13 cellular contexts compared by ENCODE assay signal in genomic region chr3:174002543-174002942, GRCh38.
DNase-seq lines count a peak whose midpoint lies in the region; ATAC-seq and TF ChIP-seq lines count a peak whose summit lies in the region.
"Had no signal": no experiment of that assay in that cellular context is flagged by ENCODE, and none has a peak within 500 bp of the region (broad histone marks: within the 10 kb centered on the region; RNA-seq: fewer than 3 reads in every experiment).

No MANE protein-coding gene starts in this region.

- peak in 2 of 3 experiments; percentile 3 to 19 for DNase-seq in NCI-H1417 (lab: John Stamatoyannopoulos, UW)
- no peak for DNase-seq in NCI-H1417 treated with DMSO at 0.1 percent for 48 hours (lab: John Stamatoyannopoulos, UW)
- peak; percentile 26 to 36 for DNase-seq in Kasumi-1 (lab: John Stamatoyannopoulos, UW)
- DNase-seq in brain microvascular endothelial cell, result no peak
- DNase-seq in nephron progenitor cell, result no peak
- DNase-seq in NCI-H2227 (lab: John Stamatoyannopoulos, UW; ENCODE audit: unreplicated experiment), result no peak
- no peak for DNase-seq in H4 (ENCODE audit: low spot score)
- DNase-seq: activated CD4-positive, alpha-beta T cell treated with anti-CD3 and anti-CD28 coated beads, Interleukin-2, amount 50 U/mL, for 48 hours; activated naive CD4-positive, alpha-beta T cell; DND-41; naive B cell; T-helper 1 cell had no signal

- H3K36me3 Mint-ChIP-seq in nephron progenitor cell (ENCODE audit: low read depth), result no peaks in the 10 kb centered on the region
- H3K36me3 Mint-ChIP-seq: naive B cell had no signal

- no peaks in the 10 kb centered on the region for H3K9me3 Mint-ChIP-seq in nephron progenitor cell

- H3K4me3 ChIP-seq in brain microvascular endothelial cell (ENCODE audit: low read depth, low read length), result no peak overlapping the region

- H3K4me1 Mint-ChIP-seq in nephron progenitor cell, result no peaks in the 10 kb centered on the region
- H3K4me1 Mint-ChIP-seq: naive B cell had no signal

- no peaks in the 10 kb centered on the region for H3K27me3 ChIP-seq in brain microvascular endothelial cell (replicated peaks)

- TF ChIP-seq CTCF in brain microvascular endothelial cell (IDR thresholded peaks at IDR 0.05; ENCODE audit: low read depth, low read length, missing control alignments) (peak; percentile 41), nephron progenitor cell (IDR thresholded peaks at IDR 0.05) (peak; percentile 21)

- in situ Hi-C loops in brain microvascular endothelial cell (cut with HindIII; ENCODE audit: low pct_ligation_motif_present, low sequenced_read_pairs), result no loop called here

- H3K27me3 Mint-ChIP-seq in nephron progenitor cell (ENCODE audit: low read depth, poor library complexity), result no peaks in the 10 kb centered on the region
- H3K27me3 Mint-ChIP-seq: naive B cell had no signal

- H3K36me3 ChIP-seq in brain microvascular endothelial cell (replicated peaks), result no peaks in the 10 kb centered on the region

- H3K27ac ChIP-seq in brain microvascular endothelial cell, result no peak overlapping the region

- no peak for ATAC-seq in HG02678 (IDR thresholded peaks at IDR 0.05; ENCODE audit: unreplicated experiment)

- H3K4me3 Mint-ChIP-seq in nephron progenitor cell, result no peak overlapping the region
- H3K4me3 Mint-ChIP-seq: naive B cell had no signal

- H3K27ac Mint-ChIP-seq in nephron progenitor cell, result no peak overlapping the region
- H3K27ac Mint-ChIP-seq: naive B cell had no signal

Comparison
In these comparisons a context has a peak if more than half of its experiments do, and no peak if none do; other contexts are left out.
1. DNase-seq: peak in NCI-H1417 (2 of 3) and Kasumi-1 (2 of 2); none in NCI-H1417 treated with DMSO at 0.1 percent for 48 hours (single experiment), brain microvascular endothelial cell (single experiment), nephron progenitor cell (single experiment), NCI-H2227 (single experiment) and H4 (single experiment).